ENCODE assay signal across 8 cellular contexts in genomic region chr7:114086491-114086905, GRCh38.
A peak's percentile ranks its signal among the peaks of the same experiment; 100 is the strongest.
DNase-seq lines count a peak whose midpoint lies in the region; ATAC-seq and TF ChIP-seq lines count a peak whose summit lies in the region.

No MANE protein-coding gene starts in this region.

- intact Hi-C loops in lower leg skin (cut with DNase I; ENCODE audit: low total_unique reads) = loop anchor here (10.0 kb wide), 1 partner anchor 318 kb away; no protein-coding TSS in a partner anchor

- H3K27me3 ChIP-seq in tibial nerve = peaks cover 0 to 45% of the 10 kb centered on the region in 2 donors

- no peaks in the 10 kb centered on the region for H3K36me3 ChIP-seq in tibial nerve

- in situ Hi-C loops in KBM-7 (cut with MboI; ENCODE audit: low pct_unique_long_range_greater_than_20kb, low sequenced_read_pairs) = loop anchor here (25.0 kb wide), 1 partner anchor 326 kb away; the partner anchor contains the start of gene FOXP2

- H3K36me3 Mint-ChIP-seq in chondrocyte (ENCODE audit: low read depth) = no peaks in the 10 kb centered on the region

- no peak for ATAC-seq in GM18909 (IDR thresholded peaks at IDR 0.05; ENCODE audit: poor library complexity, unreplicated experiment)

- DNase-seq in KBM-7 (peak; percentile 59), chondrocyte (ENCODE audit: low spot score) (no peak), lower leg skin (ENCODE audit: low spot score in 2 of 2) (peak in 1 of 2 donors; percentile 88), tibial nerve (ENCODE audit: low spot score in 2 of 2) (no peak)
- no peak for DNase-seq in activated CD4-positive, CD25-positive, alpha-beta regulatory T cell treated with anti-CD3 and anti-CD28 coated beads, Interleukin-2, amount 50 U/mL, for 72 hours
- DNase-seq in stimulated activated CD4-positive, alpha-beta T cell treated with anti-CD3 and anti-CD28 coated beads, Interleukin-12 subunit alpha, Interleukin-12 subunit beta, amount 100 ng/mL, for 4 hours = no peak

- peaks cover 53% of the 10 kb centered on the region for H3K4me1 Mint-ChIP-seq in chondrocyte (ENCODE audit: low read depth)

- peak overlapping the region; percentile 99 for H3K4me3 Mint-ChIP-seq in chondrocyte (ENCODE audit: unreplicated experiment)

- H3K27ac Mint-ChIP-seq in chondrocyte (ENCODE audit: unreplicated experiment) = peak overlapping the region; percentile 91

- H3K27ac ChIP-seq in tibial nerve = peak overlapping the region; percentile 77 to 90 (median 86)

- TF ChIP-seq CTCF in chondrocyte (IDR thresholded peaks at IDR 0.05) (peak; percentile 6), lower leg skin (IDR thresholded peaks at IDR 0.05) (no peak), tibial nerve (IDR thresholded peaks at IDR 0.05) (no peak)

- H3K4me1 ChIP-seq in tibial nerve = peaks cover 0 to 55% (median 11%) of the 10 kb centered on the region in 4 donors

- no peaks in the 10 kb centered on the region for H3K27me3 Mint-ChIP-seq in chondrocyte (ENCODE audit: low read depth)

- 0% methylated on average over 19 to 25 of the region's 37 CpGs for WGBS in lower leg skin, 2 donors
- 0% methylated on average over 7 to 29 of the region's 37 CpGs for WGBS in tibial nerve, 2 donors

- TF ChIP-seq EP300 in tibial nerve (IDR thresholded peaks at IDR 0.05) = no peak

- TF ChIP-seq POLR2A in lower leg skin (IDR thresholded peaks at IDR 0.05) = no peak
- no peak for TF ChIP-seq POLR2A in tibial nerve (IDR thresholded peaks at IDR 0.05)

- no peaks in the 10 kb centered on the region for H3K9me3 ChIP-seq in tibial nerve

- peak overlapping the region; percentile 61 for H3K4me3 ChIP-seq in GM08714 (ENCODE audit: low read length)
- H3K4me3 ChIP-seq in lower leg skin (ENCODE audit: low read depth, poor library complexity, severe bottlenecking) = peak overlapping the region; percentile 50
- peak overlapping the region; percentile 59 to 68 (median 64) for H3K4me3 ChIP-seq in tibial nerve

- H3K9me3 Mint-ChIP-seq in chondrocyte (ENCODE audit: low read depth) = no peaks in the 10 kb centered on the region
